ENCODE assay signal across 8 cellular contexts in genomic region chr20:41135187-41135887, GRCh38. TPM values are rescaled to one million over a fixed set of nuclear protein-coding genes. Genes with fewer than 3 reads are reported as not detected.
DNase-seq lines count a peak whose midpoint lies in the region; ATAC-seq and TF ChIP-seq lines count a peak whose summit lies in the region.

No MANE protein-coding gene starts in this region.

- TF ChIP-seq CTCF in colonic mucosa (IDR thresholded peaks at IDR 0.05), result peak; percentile 84
- peak; percentile 55 to 81 (median 74) for TF ChIP-seq CTCF in upper lobe of left lung (IDR thresholded peaks at IDR 0.05)

- no peaks in the 10 kb centered on the region for H3K27me3 ChIP-seq in colonic mucosa
- H3K27me3 ChIP-seq in upper lobe of left lung, result no peaks in the 10 kb centered on the region

- no peak for TF ChIP-seq EP300 in upper lobe of left lung (IDR thresholded peaks at IDR 0.05)

- no peak overlapping the region for H3K9ac ChIP-seq in colonic mucosa (ENCODE audit: low read depth in 2 of 2, low read length in 2 of 2)

- H3K27ac ChIP-seq in colonic mucosa (no peak overlapping the region), upper lobe of left lung (no peak overlapping the region)

- H3K4me1 ChIP-seq in colonic mucosa, result no peaks in the 10 kb centered on the region
- peaks cover 19 to 38% (median 30%) of the 10 kb centered on the region in 4 donors for H3K4me1 ChIP-seq in upper lobe of left lung

- 46 to 56% methylated on average over 12 to 13 of the region's 13 CpGs for whole genome bisulfite sequencing in upper lobe of left lung, 2 donors

- peak; percentile 17 to 54 (median 31) for DNase-seq in NCI-H1417 (lab: John Stamatoyannopoulos, UW)
- DNase-seq in NCI-H1417 treated with DMSO at 0.1 percent for 48 hours (lab: John Stamatoyannopoulos, UW), result no peak
- peak; percentile 44 for DNase-seq in NCI-H1105 treated with DMSO at 0.1 percent for 48 hours (lab: John Stamatoyannopoulos, UW)
- DNase-seq in activated CD4-positive, alpha-beta T cell treated with anti-CD3 and anti-CD28 coated beads for 1 hour, result peak; percentile 52
- peak; percentile 61 for DNase-seq in colonic mucosa
- peak; percentile 40 for DNase-seq in midbrain (lab: John Stamatoyannopoulos, UW)
- peak in 1 of 2 donors; percentile 52 for DNase-seq in upper lobe of left lung

- H3K36me3 ChIP-seq in colonic mucosa, result no peaks in the 10 kb centered on the region
- H3K36me3 ChIP-seq in upper lobe of left lung, result no peaks in the 10 kb centered on the region

- ATAC-seq in upper lobe of left lung (ENCODE audit: low FRiP score in 2 of 2) (peak in 1 of 2 donors; percentile 56), HG03565 (IDR thresholded peaks at IDR 0.05; ENCODE audit: unreplicated experiment) (no peak)

- H3K9me3 ChIP-seq in colonic mucosa (no peaks in the 10 kb centered on the region), upper lobe of left lung (no peaks in the 10 kb centered on the region)

- no peak for TF ChIP-seq POLR2A in upper lobe of left lung (IDR thresholded peaks at IDR 0.05)

- intact Hi-C loops in colonic mucosa (cut with DNase I), result no loop called here

- H3K4me3 ChIP-seq in colonic mucosa, result no peak overlapping the region
- H3K4me3 ChIP-seq in upper lobe of left lung, result no peak overlapping the region

RNA-seq across cellular contexts. Expression of gene PLCG1, which starts 2.0 kb away (rescaled TPM):
- total RNA-seq in colonic mucosa (10 to 100 TPM; 57.3 to 67.4 TPM), upper lobe of left lung (100 to 1,000 TPM in 3 of 6 donors, 10 to 100 TPM in 3; 69.8 to 383 (median 99.5) TPM)
